8 cellular contexts compared by ENCODE assay signal in genomic region chr15:45200001-45200798, GRCh38. TPM values are rescaled to one million over a fixed set of nuclear protein-coding genes. Genes with fewer than 3 reads are reported as not detected.
DNase-seq lines count a peak whose midpoint lies in the region; ATAC-seq and TF ChIP-seq lines count a peak whose summit lies in the region.

No MANE protein-coding gene starts in this region.

- H3K27ac ChIP-seq in SK-N-SH (ENCODE audit: low read depth in 2 of 2, low read length in 1 of 2) (peak overlapping the region; percentile 92 to 93), upper lobe of left lung (peak overlapping the region; percentile 93 to 98 (median 96))

- no peaks in the 10 kb centered on the region for H3K9me3 Mint-ChIP-seq in HFFc6
- no peaks in the 10 kb centered on the region for H3K9me3 Mint-ChIP-seq in activated naive CD8-positive, alpha-beta T cell treated with anti-CD3 and anti-CD28 coated beads for 36 hours

- peaks cover 7% of the 10 kb centered on the region for H3K4me1 Mint-ChIP-seq in HFFc6 (ENCODE audit: low read depth)
- H3K4me1 Mint-ChIP-seq in activated naive CD8-positive, alpha-beta T cell treated with anti-CD3 and anti-CD28 coated beads for 36 hours = peaks cover 18% of the 10 kb centered on the region

- peak overlapping the region; percentile 68 for H3K9ac ChIP-seq in SK-N-SH

- peak overlapping the region; percentile 98 for H2AFZ ChIP-seq in SK-N-SH (ENCODE audit: low read depth)

- H3K4me3 Mint-ChIP-seq in HFFc6 = no peak overlapping the region
- no peak overlapping the region for H3K4me3 Mint-ChIP-seq in activated naive CD8-positive, alpha-beta T cell treated with anti-CD3 and anti-CD28 coated beads for 36 hours

- no peak for TF ChIP-seq CTCF in HFFc6 (IDR thresholded peaks at IDR 0.05)
- no peak for TF ChIP-seq CTCF in SK-N-SH (IDR thresholded peaks at IDR 0.05)
- peak in 2 of 6 experiments; percentile 5 to 18 for TF ChIP-seq CTCF in upper lobe of left lung (IDR thresholded peaks at IDR 0.05)

- peak; percentile 89 for DNase-seq in GM04504 (ENCODE audit: low read depth)
- peak; percentile 98 for DNase-seq in HFFc6
- DNase-seq in NCI-H1092 (lab: John Stamatoyannopoulos, UW) = peak; percentile 88
- peak; percentile 70 for DNase-seq in SK-N-SH
- peak; percentile 90 for DNase-seq in activated naive CD8-positive, alpha-beta T cell treated with anti-CD3 and anti-CD28 coated beads for 36 hours
- peak; percentile 96 for DNase-seq in cardiac septum (ENCODE audit: low spot score)
- peak; percentile 92 to 99 (median 96) for DNase-seq in posterior cingulate gyrus
- DNase-seq in upper lobe of left lung = peak in 1 of 2 donors; percentile 97

- peaks cover 6% of the 10 kb centered on the region for H3K27me3 Mint-ChIP-seq in HFFc6 (ENCODE audit: insufficient read depth)
- H3K27me3 Mint-ChIP-seq in activated naive CD8-positive, alpha-beta T cell treated with anti-CD3 and anti-CD28 coated beads for 36 hours = peaks cover 6% of the 10 kb centered on the region

- H3K36me3 ChIP-seq in SK-N-SH (replicated peaks in 1 of 2; ENCODE audit: control insufficient read depth in 1 of 2, insufficient read depth in 2 of 2, low read length in 1 of 2) = no peaks in the 10 kb centered on the region
- no peaks in the 10 kb centered on the region for H3K36me3 ChIP-seq in upper lobe of left lung

- POLR2A ChIA-PET in SK-N-SH (lab: Yijun Ruan, JAX) = interaction anchor here (2.3 to 6.3 kb wide), 4 partner anchors 14 to 79 kb away, joined by 10 to 66 read pairs (median 24); partner anchors contain the start of gene SHF

- H3K9me3 ChIP-seq in SK-N-SH (no peaks in the 10 kb centered on the region), upper lobe of left lung (no peaks in the 10 kb centered on the region)

- no peak for TF ChIP-seq RAD21 in SK-N-SH (IDR thresholded peaks at IDR 0.05; ENCODE audit: low read length)

- CTCF ChIA-PET in SK-N-SH (lab: Yijun Ruan, JAX) = interaction anchor here (0.6 to 10.1 kb wide), 17 partner anchors 8 to 386 kb away, joined by 3 to 226 read pairs (median 3); partner anchors contain the start of genes BLOC1S6 and SHF

- no peaks in the 10 kb centered on the region for H3K9me2 ChIP-seq in SK-N-SH

- no peak overlapping the region for H3K27ac Mint-ChIP-seq in HFFc6
- H3K27ac Mint-ChIP-seq in activated naive CD8-positive, alpha-beta T cell treated with anti-CD3 and anti-CD28 coated beads for 36 hours = no peak overlapping the region

- H3K4me1 ChIP-seq in SK-N-SH (ENCODE audit: control insufficient read depth in 1 of 2, insufficient read depth in 2 of 2, low read depth in 1 of 2, low read length in 1 of 2) (peaks cover 0 to 4% of the 10 kb centered on the region in 2 experiments; a peak in 1 of 4 replicates), upper lobe of left lung (peaks cover 8 to 18% (median 13%) of the 10 kb centered on the region in 4 donors)

- TF ChIP-seq EP300 in SK-N-SH (IDR thresholded peaks at IDR 0.05; ENCODE audit: borderline replicate concordance in 1 of 2, low read depth in 1 of 2, low read length in 1 of 2) (peak in 1 of 2 experiments; percentile 24; a peak in 1 of 4 replicates), upper lobe of left lung (IDR thresholded peaks at IDR 0.05) (peak in 1 of 4 donors; percentile 41)

- H3K4me2 ChIP-seq in SK-N-SH = peak overlapping the region; percentile 98

- H4K20me1 ChIP-seq in SK-N-SH (ENCODE audit: insufficient read depth) = no peaks in the 10 kb centered on the region

- peak; percentile 88 to 93 for ATAC-seq in upper lobe of left lung (ENCODE audit: low FRiP score in 2 of 2)

- H3K4me3 ChIP-seq in SK-N-SH (ENCODE audit: low read depth in 2 of 2, low read length in 1 of 2) (peak overlapping the region; percentile 70 to 87), upper lobe of left lung (peak overlapping the region; percentile 6 to 92 (median 69))

- no peaks in the 10 kb centered on the region for H3K27me3 ChIP-seq in SK-N-SH (ENCODE audit: insufficient read depth)
- H3K27me3 ChIP-seq in upper lobe of left lung = no peaks in the 10 kb centered on the region

- H3K36me3 Mint-ChIP-seq in HFFc6 (ENCODE audit: low read depth) = no peaks in the 10 kb centered on the region
- H3K36me3 Mint-ChIP-seq in activated naive CD8-positive, alpha-beta T cell treated with anti-CD3 and anti-CD28 coated beads for 36 hours = no peaks in the 10 kb centered on the region

- 2% methylated on average over 30 of the region's 34 CpGs for WGBS in SK-N-SH (ENCODE audit: low lambda C conversion rate)
- 1% methylated on average over 29 to 34 of the region's 34 CpGs for WGBS in upper lobe of left lung, 2 donors

- intact Hi-C loops in cardiac septum (cut with DNase I) (loop anchor here (2.0 kb wide), 2 partner anchors 79 to 203 kb away; a partner anchor contains a TSS), posterior cingulate gyrus (cut with DNase I) (loop anchor here (1.0 to 5.0 kb wide), 2 partner anchors 33 to 202 kb away; a partner anchor contains a TSS)

- no peaks in the 10 kb centered on the region for H3K79me2 ChIP-seq in SK-N-SH (ENCODE audit: insufficient read depth)

- peak; percentile 49 to 92 (median 76) for TF ChIP-seq POLR2A in upper lobe of left lung (IDR thresholded peaks at IDR 0.05)

- H3F3A ChIP-seq in SK-N-SH (replicated peaks; ENCODE audit: insufficient read depth) = peaks cover 35% of the 10 kb centered on the region

TF ChIP-seq in SK-N-SH, 30 proteins besides CTCF, POLR2A, EP300 and RAD21 (continues in another document):
- 0 out of 2 replicates have a peak, but pooled peaks have one; percentile 7 for TF ChIP-seq SMC3 (IDR thresholded peaks at IDR 0.05; ENCODE audit: low read depth, low read length)
- no peak for TF ChIP-seq JUND (IDR thresholded peaks at IDR 0.05)
- TF ChIP-seq NFIC (IDR thresholded peaks at IDR 0.05; ENCODE audit: borderline replicate concordance) = 0 out of 2 replicates have a peak, but pooled peaks have one; percentile 6
- no peak; the same call in 1 of the 2 replicates for TF ChIP-seq RXRA (IDR thresholded peaks at IDR 0.05; ENCODE audit: borderline replicate concordance, low read depth)
- no peak for TF ChIP-seq IRF3 (IDR thresholded peaks at IDR 0.05; ENCODE audit: low read depth, low read length)
- 0 out of 2 replicates have a peak, but pooled peaks have one; percentile 7 for TF ChIP-seq NRF1 (IDR thresholded peaks at IDR 0.05; ENCODE audit: low read depth, low read length)
- TF ChIP-seq POLR2AphosphoS5 (IDR thresholded peaks at IDR 0.05; ENCODE audit: low read depth, low read length) = peak; percentile 31
- peak; percentile 64; the same call in 1 of the 2 replicates for TF ChIP-seq MXI1 (IDR thresholded peaks at IDR 0.05; ENCODE audit: low read depth, low read length)
- no peak; the same call in 1 of the 2 replicates for TF ChIP-seq SIN3A (IDR thresholded peaks at IDR 0.05; ENCODE audit: borderline replicate concordance, low read depth, low read length)
- no peak; the same call in 1 of the 2 replicates for TF ChIP-seq GABPA (IDR thresholded peaks at IDR 0.05; ENCODE audit: low read depth)
- TF ChIP-seq REST (IDR thresholded peaks at IDR 0.05; ENCODE audit: low read depth, low read length) = peak; percentile 43; the same call in 1 of the 2 replicates

RNA-seq across cellular contexts. Expression of gene SHF, which starts 12.4 kb away (rescaled TPM):
- 1 to 10 TPM; 2.1 to 3.1 (median 2.1) TPM for total RNA-seq in HFFc6 (2021; fragmentation: NEBNext Ultra II Directional; extraction: Animal tissue kit (Norgen Biotek cat#: 25700))
- 4.4 and 5.5 TPM in 2 replicates for polyA plus RNA-seq in SK-N-SH (2012; rRNA removed)
- 3.3 and 4.2 TPM in 2 replicates for polyA plus RNA-seq in SK-N-SH (2012; cell fraction: cytosol; rRNA removed)
- 4.8 and 7.5 TPM in 2 replicates for polyA plus RNA-seq in SK-N-SH (2012; cell fraction: nucleus; rRNA removed)
- 10 to 100 TPM; 19.5 to 20.4 TPM for total RNA-seq in activated naive CD8-positive, alpha-beta T cell treated with anti-CD3 and anti-CD28 coated beads for 36 hours
- 4.2 TPM for total RNA-seq in cardiac septum
- total RNA-seq in upper lobe of left lung = 1 to 10 TPM; 1.4 to 8.0 (median 5.1) TPM

RNA-seq across cellular contexts. Expression of gene SLC28A2, which starts 51.8 kb away (rescaled TPM):
- total RNA-seq in HFFc6 (2021; fragmentation: NEBNext Ultra II Directional; extraction: Animal tissue kit (Norgen Biotek cat#: 25700)) = not detected
- not detected in 2 replicates for polyA plus RNA-seq in SK-N-SH (2012; rRNA removed)
- not detected in 2 replicates for polyA plus RNA-seq in SK-N-SH (2012; cell fraction: cytosol; rRNA removed)
- not detected in 2 replicates for polyA plus RNA-seq in SK-N-SH (2012; cell fraction: nucleus; rRNA removed)
- not detected for total RNA-seq in activated naive CD8-positive, alpha-beta T cell treated with anti-CD3 and anti-CD28 coated beads for 36 hours
- total RNA-seq in cardiac septum = not detected
- total RNA-seq in upper lobe of left lung = under 1 TPM in 1 of 6 donors, not detected in 5; 0.20 TPM
